In the genomic region with DNA sequence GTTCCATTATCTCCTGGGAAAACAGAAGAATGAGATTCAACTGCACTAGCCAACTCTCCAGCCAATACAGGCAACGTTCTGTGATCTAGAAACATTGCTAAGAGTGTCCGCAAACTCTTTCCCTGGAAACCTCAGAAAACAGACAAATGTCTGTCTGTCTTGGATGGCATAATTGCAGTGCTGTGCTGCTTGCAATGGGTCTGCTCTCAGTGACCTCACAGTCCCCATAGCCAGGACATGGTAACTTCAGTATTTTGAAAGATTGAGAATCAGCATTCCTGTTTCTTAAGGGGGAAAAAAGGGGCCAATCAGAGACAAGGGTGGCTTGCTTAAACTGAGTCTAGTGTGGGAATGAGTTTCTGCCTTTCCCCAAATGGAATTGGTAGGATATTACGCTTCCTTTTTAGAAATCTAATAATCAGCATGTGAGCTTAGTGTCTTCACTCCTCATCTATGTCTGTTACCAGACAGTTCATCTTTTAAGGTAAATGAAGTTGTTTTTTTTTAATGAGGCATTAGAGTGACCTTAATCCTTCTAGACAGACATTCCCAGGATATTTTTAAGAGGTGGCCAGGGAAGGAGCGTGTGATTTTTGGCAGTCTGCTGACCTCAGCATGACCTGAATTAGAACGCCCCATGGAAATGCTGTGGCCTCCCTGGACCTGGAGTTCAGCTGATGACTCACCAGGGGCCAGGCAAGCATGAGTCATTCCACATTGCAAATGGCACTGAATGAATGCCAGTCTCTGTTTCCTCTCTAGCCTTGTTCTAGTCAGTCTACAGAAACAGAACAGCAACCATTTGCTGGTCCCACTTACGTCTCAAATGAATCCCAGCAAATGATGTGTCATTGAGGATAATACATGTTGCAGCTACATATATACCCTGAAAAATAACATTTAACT, we compare ENCODE assay signal across 8 cellular contexts.
DNase-seq lines count a peak whose midpoint lies in the region; ATAC-seq and TF ChIP-seq lines count a peak whose summit lies in the region.

No MANE protein-coding gene starts in this region.

- intact Hi-C loops in CD4-positive, alpha-beta T cell (cut with DNase I, micrococcal nuclease): no loop called here

- no peaks in the 10 kb centered on the region for H3K9me3 ChIP-seq in CD4-positive, alpha-beta T cell (ENCODE audit: control insufficient read depth, low read length)

- H3K27me3 Mint-ChIP-seq in glutamatergic neuron (ENCODE audit: unreplicated experiment): no peaks in the 10 kb centered on the region
- no peaks in the 10 kb centered on the region for H3K27me3 Mint-ChIP-seq in CD4-positive, alpha-beta T cell

- POLR2A ChIA-PET in CD4-positive, alpha-beta T cell (lab: Charles Lee): no interaction called here

- H3K4me3 Mint-ChIP-seq in glutamatergic neuron (ENCODE audit: unreplicated experiment): no peak overlapping the region
- H3K4me3 Mint-ChIP-seq in CD4-positive, alpha-beta T cell: no peak overlapping the region

- H3K27ac Mint-ChIP-seq in glutamatergic neuron (ENCODE audit: unreplicated experiment): no peak overlapping the region
- H3K27ac Mint-ChIP-seq in CD4-positive, alpha-beta T cell: no peak overlapping the region

- CTCF ChIA-PET in CD4-positive, alpha-beta T cell (lab: Charles Lee): no interaction called here

- peak; percentile 9 for DNase-seq in G401 (ENCODE audit: low spot score)
- peak; percentile 9 to 21 for DNase-seq in activated CD4-positive, alpha-beta T cell treated with anti-CD3 and anti-CD28 coated beads, Interleukin-2, amount 50 U/mL, for 48 hours
- peak; percentile 21 for DNase-seq in glutamatergic neuron
- DNase-seq in pons (ENCODE audit: low spot score): peak; percentile 91
- no peak for DNase-seq in NK-92 treated with Interleukin-12 subunit alpha and Interleukin-12 subunit beta, amount 100 ng/mL, for 24 hours (lab: John Stamatoyannopoulos, UW)
- no peak for DNase-seq in NCI-H146 treated with DMSO at 0.1 percent for 48 hours (lab: John Stamatoyannopoulos, UW; ENCODE audit: unreplicated experiment)
- DNase-seq in CD4-positive, alpha-beta T cell: no peak

- TF ChIP-seq CTCF in glutamatergic neuron (IDR thresholded peaks at IDR 0.05; ENCODE audit: partially characterized antibody, unreplicated experiment): no peak
- no peak for TF ChIP-seq CTCF in CD4-positive, alpha-beta T cell (IDR thresholded peaks at IDR 0.05)

- no peak overlapping the region for H3K27ac ChIP-seq in CD4-positive, alpha-beta T cell (ENCODE audit: low read depth, low read length)

- peak; percentile 58 for ATAC-seq in HG03378 (IDR thresholded peaks at IDR 0.05; ENCODE audit: unreplicated experiment)
- no peak for ATAC-seq in CD4-positive, alpha-beta T cell (ENCODE audit: poor library complexity)

- no peaks in the 10 kb centered on the region for H3K36me3 Mint-ChIP-seq in glutamatergic neuron (ENCODE audit: unreplicated experiment)
- H3K36me3 Mint-ChIP-seq in CD4-positive, alpha-beta T cell (ENCODE audit: low read depth): no peaks in the 10 kb centered on the region

- in situ Hi-C loops in G401 (cut with HindIII; ENCODE audit: low sequenced_read_pairs): no loop called here

- H3K9me3 Mint-ChIP-seq in glutamatergic neuron (ENCODE audit: unreplicated experiment): no peaks in the 10 kb centered on the region
- H3K9me3 Mint-ChIP-seq in CD4-positive, alpha-beta T cell: no peaks in the 10 kb centered on the region

- H3K27me3 ChIP-seq in CD4-positive, alpha-beta T cell (ENCODE audit: control insufficient read depth, insufficient read depth, low read length): no peaks in the 10 kb centered on the region

- no peaks in the 10 kb centered on the region for H3K4me1 Mint-ChIP-seq in glutamatergic neuron (ENCODE audit: low read depth, unreplicated experiment)
- no peaks in the 10 kb centered on the region for H3K4me1 Mint-ChIP-seq in CD4-positive, alpha-beta T cell (ENCODE audit: low read depth)

Comparison
In these comparisons a context has a peak if more than half of its experiments do, and no peak if none do; other contexts are left out.
1. DNase-seq: peak in G401 (single experiment), activated CD4-positive, alpha-beta T cell treated with anti-CD3 and anti-CD28 coated beads, Interleukin-2, amount 50 U/mL, for 48 hours (2 of 2), glutamatergic neuron (single experiment) and pons (single experiment); none in NK-92 treated with Interleukin-12 subunit alpha and Interleukin-12 subunit beta, amount 100 ng/mL, for 24 hours (single experiment), NCI-H146 treated with DMSO at 0.1 percent for 48 hours (single experiment) and CD4-positive, alpha-beta T cell (0 of 10).